In the genomic region with DNA sequence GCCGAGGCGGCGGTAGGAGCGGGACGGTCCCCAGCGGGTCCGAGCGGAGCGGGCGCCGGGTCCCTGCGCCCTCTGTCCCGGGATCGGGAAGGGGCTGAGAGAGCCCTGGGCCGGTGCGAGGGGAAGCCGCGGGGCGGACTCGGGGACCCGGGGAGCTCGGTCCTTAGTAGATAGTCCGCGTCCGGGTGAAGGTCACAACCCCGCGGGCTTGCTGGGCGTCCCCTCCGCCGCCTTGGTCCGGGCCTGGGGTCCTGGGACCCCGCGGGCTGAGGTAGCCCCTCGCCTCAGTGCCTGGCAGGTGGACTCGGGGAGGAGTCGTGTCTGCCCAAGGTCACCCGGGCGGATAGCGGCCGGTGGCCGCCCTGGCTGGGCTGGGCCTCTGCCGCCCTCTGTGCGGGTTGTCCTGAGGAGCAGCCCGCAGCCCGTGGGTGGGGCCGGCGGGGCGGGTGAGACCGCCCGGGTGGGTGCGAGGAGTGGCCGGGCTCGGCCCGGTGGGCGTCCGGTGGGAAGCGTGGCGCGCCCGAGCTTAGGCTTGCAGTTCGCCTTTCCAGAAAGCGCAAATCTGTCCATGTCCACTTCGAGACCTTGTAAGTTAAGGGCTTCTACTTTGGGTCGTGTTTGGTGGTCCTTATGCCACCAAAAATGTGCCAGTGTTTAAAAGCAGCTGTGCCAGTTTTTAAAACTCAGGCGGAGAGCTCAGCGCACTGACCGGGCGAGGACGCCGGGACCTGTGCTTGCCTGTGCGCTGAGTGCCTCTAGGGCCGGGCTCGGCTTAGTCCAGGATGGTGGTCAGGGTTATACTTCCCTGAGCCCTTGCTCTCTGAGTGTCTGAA, we compare ENCODE assay signal across 9 cellular contexts. TPM values are rescaled to one million over a fixed set of nuclear protein-coding genes. Genes with fewer than 3 reads are reported as not detected.
DNase-seq lines count a peak whose midpoint lies in the region; ATAC-seq, FAIRE-seq and TF ChIP-seq lines count a peak whose summit lies in the region.
"Had no signal": no experiment of that assay in that cellular context is flagged by ENCODE, and none has a peak within 500 bp of the region (broad histone marks: within the 10 kb centered on the region; RNA-seq: fewer than 3 reads in every experiment).

No MANE protein-coding gene starts in this region.

- FAIRE-seq in kidney (lab: Jason Lieb, UNC) = no peak

- intact Hi-C loops in kidney (cut with DNase I) = no loop called here

- H3K36me3 ChIP-seq in brain microvascular endothelial cell (replicated peaks) (peaks cover 4% of the 10 kb centered on the region), kidney (ENCODE audit: control insufficient read depth in 1 of 2, insufficient read depth in 2 of 2, low read length in 2 of 2) (peaks cover under 1 to 5% of the 10 kb centered on the region in 2 donors)

- peak; percentile 5 for ATAC-seq in GM18868 (IDR thresholded peaks at IDR 0.05; ENCODE audit: unreplicated experiment)
- ATAC-seq in HG03103 (IDR thresholded peaks at IDR 0.05; ENCODE audit: low read depth, unreplicated experiment) = peak; percentile 8
- ATAC-seq in GM18861 (IDR thresholded peaks at IDR 0.05; ENCODE audit: unreplicated experiment) = no peak

- H3K27ac ChIP-seq in brain microvascular endothelial cell = peak overlapping the region; percentile 67
- H3K27ac ChIP-seq in kidney (ENCODE audit: low read depth in 2 of 2, low read length in 2 of 2) = peak overlapping the region; percentile 80 to 82

- in situ Hi-C loops in brain microvascular endothelial cell (cut with HindIII; ENCODE audit: low pct_ligation_motif_present, low sequenced_read_pairs) = no loop called here

- H3K9ac ChIP-seq in kidney (ENCODE audit: low read length in 2 of 2) = peak overlapping the region; percentile 57 to 89

- H3K4me3 ChIP-seq in AG10803 (ENCODE audit: low read length) (peak overlapping the region; percentile 85), brain microvascular endothelial cell (ENCODE audit: low read depth, low read length) (peak overlapping the region; percentile 85), kidney (ENCODE audit: low read length in 2 of 2) (peak overlapping the region; percentile 72 to 88)

- TF ChIP-seq CTCF in AG10803 (conservative IDR thresholded peaks at IDR 0.05; ENCODE audit: low read length) (0 out of 2 replicates have a peak, but pooled peaks have one; percentile 4), brain microvascular endothelial cell (IDR thresholded peaks at IDR 0.05; ENCODE audit: low read depth, low read length, missing control alignments) (peak; percentile 7), kidney (IDR thresholded peaks at IDR 0.05; ENCODE audit: borderline replicate concordance, extremely low read depth, insufficient read depth) (no peak)

- H3K4me1 ChIP-seq in kidney (ENCODE audit: control insufficient read depth in 1 of 2, insufficient read depth in 1 of 2, low read depth in 1 of 2, low read length in 2 of 2) = peaks cover 0 to 9% of the 10 kb centered on the region in 2 donors

- H3K9me3 ChIP-seq in kidney (ENCODE audit: control insufficient read depth in 1 of 2, low read length in 2 of 2) = no peaks in the 10 kb centered on the region

- DNase-seq in AG10803 (ENCODE audit: low read depth) = peak; percentile 27
- peak; percentile 66 for DNase-seq in RKO (ENCODE audit: low spot score)
- DNase-seq in brain microvascular endothelial cell = peak; percentile 39
- peak; percentile 86 for DNase-seq in kidney
- peak; percentile 6 for DNase-seq in stimulated activated CD4-positive, alpha-beta T cell treated with anti-CD3 and anti-CD28 coated beads, Interleukin-12 subunit alpha, Interleukin-12 subunit beta, amount 100 ng/mL, for 4 hours

- no peaks in the 10 kb centered on the region for H3K27me3 ChIP-seq in brain microvascular endothelial cell (replicated peaks)

RNA-seq across cellular contexts. Expression of gene SDHA, which starts 0.6 kb away (rescaled TPM):
- total RNA-seq in kidney = 135 TPM
- polyA plus RNA-seq in kidney (ENCODE audit: insufficient read depth, low read depth, low replicate concordance) = 256 TPM

RNA-seq across cellular contexts. Expression of gene CCDC127, which starts 0.7 kb away (rescaled TPM):
- 5.9 TPM for total RNA-seq in kidney
- polyA plus RNA-seq in kidney (ENCODE audit: insufficient read depth, low read depth, low replicate concordance) = 3.2 TPM

RNA-seq across cellular contexts. Expression of gene LRRC14B, which starts 27.4 kb away (rescaled TPM):
- not detected for total RNA-seq in kidney
- not detected for polyA plus RNA-seq in kidney (ENCODE audit: insufficient read depth, low read depth, low replicate concordance)
- total RNA-seq: NCI-H460 had no signal

RNA-seq across cellular contexts. Expression of gene PDCD6, which starts 52.8 kb away (rescaled TPM):
- total RNA-seq in kidney = 89.6 TPM
- 125 TPM for polyA plus RNA-seq in kidney (ENCODE audit: insufficient read depth, low read depth, low replicate concordance)

Comparison
In these comparisons a context has a peak if more than half of its experiments do, and no peak if none do; other contexts are left out.
1. DNase-seq: peak in every context shown above with its lines; median percentile 86 in kidney; 66 in RKO; 39 in brain microvascular endothelial cell; 27 in AG10803; 6 in stimulated activated CD4-positive, alpha-beta T cell treated with anti-CD3 and anti-CD28 coated beads, Interleukin-12 subunit alpha, Interleukin-12 subunit beta, amount 100 ng/mL, for 4 hours.